Comparison of ENCODE assay signal across 15 cellular contexts in the genomic region with DNA sequence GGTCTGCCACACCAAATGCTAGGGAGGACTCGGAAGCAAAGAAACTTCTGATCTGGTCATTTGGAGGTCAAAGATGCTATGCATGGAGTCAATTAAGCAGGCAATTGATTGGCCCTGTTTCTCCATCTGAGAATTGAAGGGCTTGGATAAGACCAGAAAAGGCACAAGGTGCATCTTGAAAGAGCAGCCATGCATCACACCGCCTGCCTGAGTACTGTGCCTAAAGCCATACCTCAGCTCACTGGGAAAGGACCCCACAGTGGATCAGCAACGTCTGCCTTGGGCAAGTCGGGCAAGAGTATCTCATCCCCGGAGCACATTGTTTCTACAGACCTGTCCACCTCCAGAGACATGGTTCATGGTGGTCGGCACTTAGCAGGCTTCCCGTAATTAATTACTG. TPM values are rescaled to one million over a fixed set of nuclear protein-coding genes. Genes with fewer than 3 reads are reported as not detected.
DNase-seq lines count a peak whose midpoint lies in the region; ATAC-seq and TF ChIP-seq lines count a peak whose summit lies in the region.
"Had no signal": no experiment of that assay in that cellular context is flagged by ENCODE, and none has a peak within 500 bp of the region (broad histone marks: within the 10 kb centered on the region; RNA-seq: fewer than 3 reads in every experiment).

No MANE protein-coding gene starts in this region.

- peaks cover 7% of the 10 kb centered on the region for H3K27me3 Mint-ChIP-seq in neural progenitor cell (ENCODE audit: insufficient read depth, low read depth)
- H3K27me3 Mint-ChIP-seq in type B pancreatic cell, result no peaks in the 10 kb centered on the region
- no peaks in the 10 kb centered on the region for H3K27me3 Mint-ChIP-seq in activated T-cell treated with anti-CD3 and anti-CD28 coated beads, Interleukin-2, amount 50 U/mL, for 24 hours

- intact Hi-C loops in adrenal gland (cut with DNase I), result no loop called here

- H3K27ac Mint-ChIP-seq in neural progenitor cell (peak overlapping the region; percentile 12), type B pancreatic cell (no peak overlapping the region)
- H3K27ac Mint-ChIP-seq in activated T-cell treated with anti-CD3 and anti-CD28 coated beads, Interleukin-2, amount 50 U/mL, for 24 hours, result no peak overlapping the region
- H3K27ac Mint-ChIP-seq: CD4-positive, alpha-beta memory T cell; GM23338 had no signal

- peaks cover 10% of the 10 kb centered on the region for H3F3A ChIP-seq in neural progenitor cell (ENCODE audit: low read depth)

- peak overlapping the region; percentile 30 for H3K27ac ChIP-seq in RWPE1
- H3K27ac ChIP-seq in adrenal gland, result peak overlapping the region in 3 of 5 donors; percentile 90 to 96 (median 94)
- no peak overlapping the region for H3K27ac ChIP-seq in neural progenitor cell
- H3K27ac ChIP-seq: A549, C4-2B had no signal

- TF ChIP-seq POLR2A in adrenal gland (IDR thresholded peaks at IDR 0.05), result no peak

- H3K4me2 ChIP-seq in neural progenitor cell, result no peak overlapping the region
- H3K4me2 ChIP-seq: A549, GM23338 had no signal

- peaks cover 96% of the 10 kb centered on the region for H3K79me2 ChIP-seq in neural progenitor cell (ENCODE audit: low read depth)

- POLR2A ChIA-PET in RWPE1 (lab: Yijun Ruan, JAX; ENCODE audit: low non-redundant PET), result no interaction called here

- 71 to 83% (median 81%) methylated on average over 6 to 7 of the region's 7 CpGs for WGBS in adrenal gland, 4 donors

- CTCF ChIA-PET in RWPE1 (lab: Yijun Ruan, JAX), result no interaction called here

- no peaks in the 10 kb centered on the region for H3K9me3 Mint-ChIP-seq in neural progenitor cell
- no peaks in the 10 kb centered on the region for H3K9me3 Mint-ChIP-seq in type B pancreatic cell
- H3K9me3 Mint-ChIP-seq in activated T-cell treated with anti-CD3 and anti-CD28 coated beads, Interleukin-2, amount 50 U/mL, for 24 hours, result no peaks in the 10 kb centered on the region
- H3K9me3 Mint-ChIP-seq: CD4-positive, alpha-beta memory T cell; GM23338 had no signal

- peaks cover 70 to 96% of the 10 kb centered on the region in 2 donors for H3K4me1 ChIP-seq in adrenal gland (replicated peaks in 1 of 2)
- peaks cover 37% of the 10 kb centered on the region for H3K4me1 ChIP-seq in neural progenitor cell

- DNase-seq in RWPE1 (ENCODE audit: low spot score) (no peak), adrenal gland (no peak), neural progenitor cell (ENCODE audit: low spot score) (no peak), type B pancreatic cell (ENCODE audit: extremely low spot score, unreplicated experiment) (no peak), putamen (ENCODE audit: low spot score) (no peak)
- DNase-seq in activated T-cell treated with anti-CD3 and anti-CD28 coated beads, Interleukin-2, amount 50 U/mL, for 24 hours, result no peak
- DNase-seq: BE2C; CD4-positive, alpha-beta memory T cell; DMS153; IMR-90 had no signal

- peaks cover 95% of the 10 kb centered on the region for H4K20me1 ChIP-seq in neural progenitor cell (ENCODE audit: low read depth)

- H3K9me3 ChIP-seq in adrenal gland (replicated peaks in 1 of 3) (no peaks in the 10 kb centered on the region), neural progenitor cell (ENCODE audit: low read depth) (no peaks in the 10 kb centered on the region)
- H3K9me3 ChIP-seq: A549, BE2C, HAP-1 had no signal

- H3K36me3 ChIP-seq in adrenal gland (replicated peaks in 1 of 2) (no peaks in the 10 kb centered on the region), neural progenitor cell (no peaks in the 10 kb centered on the region)
- H3K36me3 ChIP-seq: BE2C, HAP-1 had no signal

- TF ChIP-seq CTCF in RWPE1 (conservative IDR thresholded peaks at IDR 0.05; ENCODE audit: low read depth) (no peak), adrenal gland (IDR thresholded peaks at IDR 0.05) (no peak), neural progenitor cell (IDR thresholded peaks at IDR 0.05) (no peak), type B pancreatic cell (conservative IDR thresholded peaks at IDR 0.05) (no peak)

- ATAC-seq in GM18909 (IDR thresholded peaks at IDR 0.05; ENCODE audit: poor library complexity, unreplicated experiment), result no peak
- ATAC-seq: A549, GM23338 had no signal

- H3K4me1 Mint-ChIP-seq in neural progenitor cell, result peaks cover 67% of the 10 kb centered on the region
- H3K4me1 Mint-ChIP-seq in type B pancreatic cell (ENCODE audit: unreplicated experiment), result peaks cover 67% of the 10 kb centered on the region
- peaks cover 4% of the 10 kb centered on the region for H3K4me1 Mint-ChIP-seq in activated T-cell treated with anti-CD3 and anti-CD28 coated beads, Interleukin-2, amount 50 U/mL, for 24 hours (ENCODE audit: low read depth)
- H3K4me1 Mint-ChIP-seq: CD4-positive, alpha-beta memory T cell had no signal

- H3K36me3 Mint-ChIP-seq in neural progenitor cell (peaks cover 8% of the 10 kb centered on the region), type B pancreatic cell (peaks cover 8% of the 10 kb centered on the region)
- no peaks in the 10 kb centered on the region for H3K36me3 Mint-ChIP-seq in activated T-cell treated with anti-CD3 and anti-CD28 coated beads, Interleukin-2, amount 50 U/mL, for 24 hours (ENCODE audit: low read depth)
- H3K36me3 Mint-ChIP-seq: CD4-positive, alpha-beta memory T cell had no signal

- H3K27me3 ChIP-seq in adrenal gland (no peaks in the 10 kb centered on the region), neural progenitor cell (no peaks in the 10 kb centered on the region)
- H3K27me3 ChIP-seq: BE2C had no signal

- H3K4me3 ChIP-seq in adrenal gland (no peak overlapping the region), neural progenitor cell (no peak overlapping the region)
- H3K4me3 ChIP-seq: A549, GM23338, HAP-1 had no signal

- no peak overlapping the region for H2AFZ ChIP-seq in neural progenitor cell (replicated peaks)
- H2AFZ ChIP-seq: GM23338 had no signal

- no peak overlapping the region for H3K4me3 Mint-ChIP-seq in neural progenitor cell
- peak overlapping the region; percentile 50 for H3K4me3 Mint-ChIP-seq in type B pancreatic cell
- no peak overlapping the region for H3K4me3 Mint-ChIP-seq in activated T-cell treated with anti-CD3 and anti-CD28 coated beads, Interleukin-2, amount 50 U/mL, for 24 hours
- H3K4me3 Mint-ChIP-seq: CD4-positive, alpha-beta memory T cell; GM23338 had no signal

- no peak overlapping the region for H3K9ac ChIP-seq in neural progenitor cell

RNA-seq across cellular contexts. Expression of a gene that starts 42.4 kb away (rescaled TPM):
- total RNA-seq in adrenal gland (100 to 1,000 TPM in 6 of 8 donors, 10 to 100 TPM in 2; 81.8 to 175 (median 125) TPM), neural progenitor cell (ENCODE audit: low replicate concordance) (22.2 and 33.3 TPM in 2 replicates), type B pancreatic cell (ENCODE audit: low replicate concordance) (57.4 and 80.0 TPM in 2 replicates)
- 10 to 100 TPM; 39.6 to 94.4 (median 88.6) TPM for polyA plus RNA-seq in adrenal gland
